Comparison of ENCODE assay signal across 8 cellular contexts in genomic region chr1:225427249-225428065, GRCh38. TPM values are rescaled to one million over a fixed set of nuclear protein-coding genes. Genes with fewer than 3 reads are reported as not detected.
DNase-seq lines count a peak whose midpoint lies in the region; ATAC-seq and TF ChIP-seq lines count a peak whose summit lies in the region.

TSS of gene LBR (minus strand) at chr1:225428038. CDS start at chr1:225424075, 3,963 bp downstream.

- intact Hi-C loops in esophagus squamous epithelium (cut with DNase I): no loop called here

- H3K9me3 Mint-ChIP-seq in activated CD4-positive, alpha-beta T cell treated with anti-CD3 and anti-CD28 coated beads, Interleukin-2, amount 10 ng/mL, durations not matched to agents 7 days and 5 days: peaks cover 3% of the 10 kb centered on the region
- peaks cover 0 to 1% (median 0%) of the 10 kb centered on the region in 7 donors for H3K9me3 Mint-ChIP-seq in naive B cell

- TF ChIP-seq CTCF in esophagus squamous epithelium (IDR thresholded peaks at IDR 0.05): peak in 2 of 6 experiments; percentile 1 to 10

- CTCF ChIA-PET in activated CD4-positive, alpha-beta T cell treated with anti-CD3 and anti-CD28 coated beads, Interleukin-2, amount 10 ng/mL, durations not matched to agents 7 days and 5 days (lab: Charles Lee): interaction anchor here (0.6 to 1.6 kb wide), 5 partner anchors 16 to 379 kb away, joined by 3 to 10 read pairs (median 3); no protein-coding TSS in a partner anchor

- 1% methylated on average over 20 of the region's 93 CpGs; no CpG with 5 or more reads in 1 of the 2 donors for WGBS in esophagus squamous epithelium, 2 donors
- WGBS in urinary bladder: under 1% methylated on average over 93 of the region's 93 CpGs

- peaks cover 0 to 12% (median 0%) of the 10 kb centered on the region in 3 donors for H3K36me3 ChIP-seq in esophagus squamous epithelium
- no peaks in the 10 kb centered on the region for H3K36me3 ChIP-seq in urinary bladder (ENCODE audit: insufficient read depth)

- H3K36me3 Mint-ChIP-seq in activated CD4-positive, alpha-beta T cell treated with anti-CD3 and anti-CD28 coated beads, Interleukin-2, amount 10 ng/mL, durations not matched to agents 7 days and 5 days (ENCODE audit: low read depth): peaks cover 32% of the 10 kb centered on the region
- H3K36me3 Mint-ChIP-seq in naive B cell: no peaks in the 10 kb centered on the region

- no peaks in the 10 kb centered on the region for H3K27me3 ChIP-seq in esophagus squamous epithelium

- H3K4me1 Mint-ChIP-seq in activated CD4-positive, alpha-beta T cell treated with anti-CD3 and anti-CD28 coated beads, Interleukin-2, amount 10 ng/mL, durations not matched to agents 7 days and 5 days: peaks cover 57% of the 10 kb centered on the region
- H3K4me1 Mint-ChIP-seq in naive B cell: peaks cover 39 to 51% (median 42%) of the 10 kb centered on the region in 3 donors

- peak within 1 kb of the TSS; percentile 67 to 98 (median 96) for H3K4me3 ChIP-seq in esophagus squamous epithelium
- H3K4me3 ChIP-seq in urinary bladder (ENCODE audit: low read depth, low read length): peak within 1 kb of the TSS; percentile 97

- peak; percentile 37 for ATAC-seq in GM19395 (IDR thresholded peaks at IDR 0.05; ENCODE audit: unreplicated experiment)
- ATAC-seq in HG03442 (IDR thresholded peaks at IDR 0.05; ENCODE audit: unreplicated experiment): peak; percentile 30
- peak; percentile 5 to 21 for ATAC-seq in naive B cell (ENCODE audit: low read depth in 2 of 2)

- peak in 2 of 4 donors; percentile 83 to 95 for TF ChIP-seq POLR2A in esophagus squamous epithelium (IDR thresholded peaks at IDR 0.05)

- peak; percentile 76 for DNase-seq in COLO668 (lab: John Stamatoyannopoulos, UW; ENCODE audit: unreplicated experiment)
- no peak for DNase-seq in activated CD4-positive, alpha-beta T cell treated with anti-CD3 and anti-CD28 coated beads, Interleukin-2, amount 10 ng/mL, durations not matched to agents 7 days and 5 days
- no peak for DNase-seq in esophagus squamous epithelium (lab: John Stamatoyannopoulos, UW)
- no peak for DNase-seq in naive B cell
- DNase-seq in AML-193 (lab: John Stamatoyannopoulos, UW): no peak

- peak within 1 kb of the TSS; percentile 90 for H3K4me3 Mint-ChIP-seq in activated CD4-positive, alpha-beta T cell treated with anti-CD3 and anti-CD28 coated beads, Interleukin-2, amount 10 ng/mL, durations not matched to agents 7 days and 5 days
- H3K4me3 Mint-ChIP-seq in naive B cell: peak within 1 kb of the TSS; percentile 83 to 99 (median 92)

- no peaks in the 10 kb centered on the region for H3K27me3 Mint-ChIP-seq in activated CD4-positive, alpha-beta T cell treated with anti-CD3 and anti-CD28 coated beads, Interleukin-2, amount 10 ng/mL, durations not matched to agents 7 days and 5 days
- no peaks in the 10 kb centered on the region for H3K27me3 Mint-ChIP-seq in naive B cell

- peaks cover 19 to 52% (median 21%) of the 10 kb centered on the region in 3 donors for H3K4me1 ChIP-seq in esophagus squamous epithelium
- H3K4me1 ChIP-seq in urinary bladder (ENCODE audit: insufficient read depth): peaks cover 2% of the 10 kb centered on the region

- H3K27ac ChIP-seq in esophagus squamous epithelium (peak within 1 kb of the TSS; percentile 95 to 99 (median 97)), urinary bladder (ENCODE audit: low read depth) (peak within 1 kb of the TSS; percentile 95)

- H3K9me3 ChIP-seq in esophagus squamous epithelium: no peaks in the 10 kb centered on the region

- peak within 1 kb of the TSS; percentile 96 for H3K27ac Mint-ChIP-seq in activated CD4-positive, alpha-beta T cell treated with anti-CD3 and anti-CD28 coated beads, Interleukin-2, amount 10 ng/mL, durations not matched to agents 7 days and 5 days
- peak within 1 kb of the TSS; percentile 80 to 98 (median 95) for H3K27ac Mint-ChIP-seq in naive B cell

- POLR2A ChIA-PET in activated CD4-positive, alpha-beta T cell treated with anti-CD3 and anti-CD28 coated beads, Interleukin-2, amount 10 ng/mL, durations not matched to agents 7 days and 5 days (lab: Charles Lee): interaction anchor here (0.5 to 2.2 kb wide), 3 partner anchors 17 to 443 kb away, joined by 3 to 9 read pairs (median 4); no protein-coding TSS in a partner anchor

RNA-seq across cellular contexts. Expression of gene LBR, which starts in this region (rescaled TPM):
- total RNA-seq in activated CD4-positive, alpha-beta T cell treated with anti-CD3 and anti-CD28 coated beads, Interleukin-2, amount 10 ng/mL, durations not matched to agents 7 days and 5 days: 100 to 1,000 TPM; 239 to 296 TPM
- total RNA-seq in esophagus squamous epithelium: 10 to 100 TPM; 39.8 to 50.0 (median 42.9) TPM
- polyA plus RNA-seq in naive B cell (ENCODE audit: low read depth in 6 of 6): 100 to 1,000 TPM; 112 to 165 (median 146) TPM
- 128 TPM for total RNA-seq in urinary bladder
- 62.0 TPM for polyA plus RNA-seq in urinary bladder
